In genomic region chr19:38250821-38251563, GRCh38 we compare ENCODE assay signal across 9 cellular contexts. TPM values are rescaled to one million over a fixed set of nuclear protein-coding genes. Genes with fewer than 3 reads are reported as not detected.
DNase-seq lines count a peak whose midpoint lies in the region; ATAC-seq and TF ChIP-seq lines count a peak whose summit lies in the region.
"Had no signal": no experiment of that assay in that cellular context is flagged by ENCODE, and none has a peak within 500 bp of the region (broad histone marks: within the 10 kb centered on the region; RNA-seq: fewer than 3 reads in every experiment).

No MANE protein-coding gene starts in this region.

- H3K27me3 ChIP-seq in PC-9 (ENCODE audit: insufficient read depth, low read depth), result no peaks in the 10 kb centered on the region
- H3K27me3 ChIP-seq in tibial artery, result no peaks in the 10 kb centered on the region

- H2AFZ ChIP-seq in PC-9, result no peak overlapping the region

- peaks cover 10% of the 10 kb centered on the region for H3K27me3 Mint-ChIP-seq in activated naive CD4-positive, alpha-beta T cell treated with anti-CD3 and anti-CD28 coated beads for 36 hours (ENCODE audit: low read depth)

- 0 out of 2 replicates have a peak overlapping the region, but pooled peaks have one; percentile 19 for H3K4me2 ChIP-seq in PC-9

- CTCF ChIA-PET in PC-9 (lab: Charles Lee), result no interaction called here
- CTCF ChIA-PET in activated naive CD4-positive, alpha-beta T cell treated with anti-CD3 and anti-CD28 coated beads for 36 hours (lab: Charles Lee), result no interaction called here

- H3K36me3 ChIP-seq in PC-9 (ENCODE audit: low read depth) (no peaks in the 10 kb centered on the region), mucosa of descending colon (ENCODE audit: low read depth) (no peaks in the 10 kb centered on the region), tibial artery (peaks cover 4 to 29% (median 8%) of the 10 kb centered on the region in 3 donors)

- no TSS peak for BruUV-seq in PC-9 (replicated peaks; lab: Mats Ljungman, UMichigan)

- DNase-seq in PC-9 (no peak), mucosa of descending colon (peak; percentile 72 to 78 (median 77)), tibial artery (peak; percentile 64 to 93), NCI-H1048 (lab: John Stamatoyannopoulos, UW) (no peak)
- DNase-seq in stimulated activated CD8-positive, alpha-beta memory T cell treated with anti-CD3 and anti-CD28 coated beads, Interleukin-4, amount 100 ng/mL, for 48 hours, result no peak
- no peak for DNase-seq in activated naive CD4-positive, alpha-beta T cell treated with anti-CD3 and anti-CD28 coated beads for 36 hours
- DNase-seq: activated CD4-positive, alpha-beta T cell treated with anti-CD3 and anti-CD28 coated beads, Interleukin-2, amount 50 U/mL, for 4 hours had no signal

- H3K27ac ChIP-seq in PC-9 (no peak overlapping the region), tibial artery (peak overlapping the region; percentile 95 to 96)

- H3K27ac Mint-ChIP-seq in activated naive CD4-positive, alpha-beta T cell treated with anti-CD3 and anti-CD28 coated beads for 36 hours, result no peak overlapping the region

- ATAC-seq in esophagus mucosa (peak; percentile 12), mucosa of descending colon (peak; percentile 78), GM21423 (IDR thresholded peaks at IDR 0.05; ENCODE audit: unreplicated experiment) (no peak)

- intact Hi-C loops in PC-9 (cut with micrococcal nuclease; ENCODE audit: unreplicated experiment), result no loop called here
- intact Hi-C loops in mucosa of descending colon (cut with DNase I, micrococcal nuclease), result no loop called here
- intact Hi-C loops in tibial artery (cut with DNase I; ENCODE audit: low total_unique reads), result no loop called here
- intact Hi-C loops in activated naive CD4-positive, alpha-beta T cell treated with anti-CD3 and anti-CD28 coated beads for 36 hours (cut with micrococcal nuclease), result no loop called here

- TF ChIP-seq CTCF in PC-9 (conservative IDR thresholded peaks at IDR 0.05) (no peak), mucosa of descending colon (IDR thresholded peaks at IDR 0.05) (no peak), tibial artery (IDR thresholded peaks at IDR 0.05) (no peak)

- H3K4me3 Mint-ChIP-seq in activated naive CD4-positive, alpha-beta T cell treated with anti-CD3 and anti-CD28 coated beads for 36 hours, result no peak overlapping the region

- H3K4me3 ChIP-seq in PC-9, result no peak overlapping the region
- no peak overlapping the region for H3K4me3 ChIP-seq in mucosa of descending colon
- H3K4me3 ChIP-seq in tibial artery, result peak overlapping the region; percentile 79 to 94

- H3K9me3 ChIP-seq in PC-9 (ENCODE audit: insufficient read depth, low read depth) (no peaks in the 10 kb centered on the region), mucosa of descending colon (no peaks in the 10 kb centered on the region), tibial artery (no peaks in the 10 kb centered on the region)

- no peaks in the 10 kb centered on the region for H3K36me3 Mint-ChIP-seq in activated naive CD4-positive, alpha-beta T cell treated with anti-CD3 and anti-CD28 coated beads for 36 hours (ENCODE audit: low read depth)

- no peaks in the 10 kb centered on the region for H3K79me2 ChIP-seq in PC-9 (ENCODE audit: low read depth)

- H3K4me1 ChIP-seq in PC-9 (replicated peaks; ENCODE audit: insufficient read depth) (peaks cover 9% of the 10 kb centered on the region), mucosa of descending colon (ENCODE audit: low read depth) (peaks cover 22% of the 10 kb centered on the region), tibial artery (peaks cover 0 to 80% (median 54%) of the 10 kb centered on the region in 4 donors)

- H3K9me2 ChIP-seq in PC-9 (ENCODE audit: insufficient read depth), result no peaks in the 10 kb centered on the region

- peaks cover 10% of the 10 kb centered on the region; the same call in 1 of the 2 replicates for H3F3A ChIP-seq in PC-9 (ENCODE audit: insufficient read depth, low read depth)

- H3K4me1 Mint-ChIP-seq in activated naive CD4-positive, alpha-beta T cell treated with anti-CD3 and anti-CD28 coated beads for 36 hours (ENCODE audit: low read depth), result peaks cover 2% of the 10 kb centered on the region

- no peaks in the 10 kb centered on the region for H4K20me1 ChIP-seq in PC-9 (ENCODE audit: insufficient read depth)

- H3K9me3 Mint-ChIP-seq in activated naive CD4-positive, alpha-beta T cell treated with anti-CD3 and anti-CD28 coated beads for 36 hours, result no peaks in the 10 kb centered on the region

- POLR2A ChIA-PET in PC-9 (lab: Charles Lee; ENCODE audit: unreplicated experiment), result no interaction called here

RNA-seq across cellular contexts. Expression of gene PPP1R14A, which starts 5.2 kb away (rescaled TPM):
- not detected in 2 replicates for total RNA-seq in PC-9 (2021)
- 2.8 TPM for total RNA-seq in esophagus mucosa
- 100 to 1,000 TPM in 1 of 3 donors, 10 to 100 TPM in 1, 1 to 10 TPM in 1; 9.0 to 186 (median 19.9) TPM for total RNA-seq in mucosa of descending colon
- total RNA-seq in activated naive CD4-positive, alpha-beta T cell treated with anti-CD3 and anti-CD28 coated beads for 36 hours, result not detected

RNA-seq across cellular contexts. Expression of gene SPINT2, which starts 13.4 kb away (rescaled TPM):
- total RNA-seq in PC-9 (2021) (1,019 and 1,161 TPM in 2 replicates), esophagus mucosa (356 TPM), mucosa of descending colon (100 to 1,000 TPM; 355 to 802 (median 787) TPM)
- 10 to 100 TPM; 35.3 to 36.5 TPM for total RNA-seq in activated naive CD4-positive, alpha-beta T cell treated with anti-CD3 and anti-CD28 coated beads for 36 hours

RNA-seq across cellular contexts. Expression of gene DPF1, which starts 27.0 kb away (rescaled TPM):
- total RNA-seq in PC-9 (2021), result 0.81 and 1.1 TPM in 2 replicates
- total RNA-seq in esophagus mucosa, result 0.16 TPM
- under 1 TPM in 1 of 3 donors, not detected in 2; 0.22 TPM for total RNA-seq in mucosa of descending colon
- total RNA-seq in activated naive CD4-positive, alpha-beta T cell treated with anti-CD3 and anti-CD28 coated beads for 36 hours, result under 1 TPM; 0.41 to 0.77 TPM

RNA-seq across cellular contexts. Expression of gene C19orf33, which starts 53.1 kb away (rescaled TPM):
- total RNA-seq in PC-9 (2021) (100 and 150 TPM in 2 replicates), esophagus mucosa (272 TPM), mucosa of descending colon (100 to 1,000 TPM in 2 of 3 donors, 10 to 100 TPM in 1; 82.5 to 310 (median 235) TPM)
- total RNA-seq in activated naive CD4-positive, alpha-beta T cell treated with anti-CD3 and anti-CD28 coated beads for 36 hours, result not detected

Comparison
In these comparisons a context has a peak if more than half of its experiments do, and no peak if none do; other contexts are left out.
1. DNase-seq: peak in mucosa of descending colon (3 of 3) and tibial artery (2 of 2); none in PC-9 (0 of 2), NCI-H1048 (single experiment), stimulated activated CD8-positive, alpha-beta memory T cell treated with anti-CD3 and anti-CD28 coated beads, Interleukin-4, amount 100 ng/mL, for 48 hours (single experiment) and activated naive CD4-positive, alpha-beta T cell treated with anti-CD3 and anti-CD28 coated beads for 36 hours (single experiment).
2. H3K4me3 ChIP-seq: peak in tibial artery (2 of 2); none in PC-9 (single experiment) and mucosa of descending colon (single experiment).